1 cellular context compared by ENCODE assay signal in the genomic region with DNA sequence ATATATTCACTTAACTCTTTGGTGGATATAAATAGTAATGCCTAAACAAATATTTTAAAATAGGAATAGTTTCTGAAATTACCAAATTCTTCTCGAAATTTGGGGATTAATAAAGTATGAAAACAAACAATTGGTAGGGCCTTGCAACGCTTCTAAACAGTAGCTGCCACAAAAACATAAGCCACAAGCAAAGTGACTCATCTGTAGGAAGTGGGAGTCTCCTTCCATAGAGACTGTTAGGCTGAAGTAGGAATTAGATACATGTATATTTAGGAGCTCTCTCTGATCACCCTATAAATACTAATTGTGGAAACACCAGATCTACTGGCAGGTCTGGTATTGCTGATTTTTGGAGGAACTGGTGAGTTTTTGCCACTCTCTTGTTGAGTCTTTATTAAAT.
TF ChIP-seq lines count a peak whose summit lies in the region.

No MANE protein-coding gene starts in this region.

TF ChIP-seq in GM23338, 12 proteins besides CTCF, POLR2A, EP300 and RAD21 (continued from another document):
- TF ChIP-seq, protein P1, sequence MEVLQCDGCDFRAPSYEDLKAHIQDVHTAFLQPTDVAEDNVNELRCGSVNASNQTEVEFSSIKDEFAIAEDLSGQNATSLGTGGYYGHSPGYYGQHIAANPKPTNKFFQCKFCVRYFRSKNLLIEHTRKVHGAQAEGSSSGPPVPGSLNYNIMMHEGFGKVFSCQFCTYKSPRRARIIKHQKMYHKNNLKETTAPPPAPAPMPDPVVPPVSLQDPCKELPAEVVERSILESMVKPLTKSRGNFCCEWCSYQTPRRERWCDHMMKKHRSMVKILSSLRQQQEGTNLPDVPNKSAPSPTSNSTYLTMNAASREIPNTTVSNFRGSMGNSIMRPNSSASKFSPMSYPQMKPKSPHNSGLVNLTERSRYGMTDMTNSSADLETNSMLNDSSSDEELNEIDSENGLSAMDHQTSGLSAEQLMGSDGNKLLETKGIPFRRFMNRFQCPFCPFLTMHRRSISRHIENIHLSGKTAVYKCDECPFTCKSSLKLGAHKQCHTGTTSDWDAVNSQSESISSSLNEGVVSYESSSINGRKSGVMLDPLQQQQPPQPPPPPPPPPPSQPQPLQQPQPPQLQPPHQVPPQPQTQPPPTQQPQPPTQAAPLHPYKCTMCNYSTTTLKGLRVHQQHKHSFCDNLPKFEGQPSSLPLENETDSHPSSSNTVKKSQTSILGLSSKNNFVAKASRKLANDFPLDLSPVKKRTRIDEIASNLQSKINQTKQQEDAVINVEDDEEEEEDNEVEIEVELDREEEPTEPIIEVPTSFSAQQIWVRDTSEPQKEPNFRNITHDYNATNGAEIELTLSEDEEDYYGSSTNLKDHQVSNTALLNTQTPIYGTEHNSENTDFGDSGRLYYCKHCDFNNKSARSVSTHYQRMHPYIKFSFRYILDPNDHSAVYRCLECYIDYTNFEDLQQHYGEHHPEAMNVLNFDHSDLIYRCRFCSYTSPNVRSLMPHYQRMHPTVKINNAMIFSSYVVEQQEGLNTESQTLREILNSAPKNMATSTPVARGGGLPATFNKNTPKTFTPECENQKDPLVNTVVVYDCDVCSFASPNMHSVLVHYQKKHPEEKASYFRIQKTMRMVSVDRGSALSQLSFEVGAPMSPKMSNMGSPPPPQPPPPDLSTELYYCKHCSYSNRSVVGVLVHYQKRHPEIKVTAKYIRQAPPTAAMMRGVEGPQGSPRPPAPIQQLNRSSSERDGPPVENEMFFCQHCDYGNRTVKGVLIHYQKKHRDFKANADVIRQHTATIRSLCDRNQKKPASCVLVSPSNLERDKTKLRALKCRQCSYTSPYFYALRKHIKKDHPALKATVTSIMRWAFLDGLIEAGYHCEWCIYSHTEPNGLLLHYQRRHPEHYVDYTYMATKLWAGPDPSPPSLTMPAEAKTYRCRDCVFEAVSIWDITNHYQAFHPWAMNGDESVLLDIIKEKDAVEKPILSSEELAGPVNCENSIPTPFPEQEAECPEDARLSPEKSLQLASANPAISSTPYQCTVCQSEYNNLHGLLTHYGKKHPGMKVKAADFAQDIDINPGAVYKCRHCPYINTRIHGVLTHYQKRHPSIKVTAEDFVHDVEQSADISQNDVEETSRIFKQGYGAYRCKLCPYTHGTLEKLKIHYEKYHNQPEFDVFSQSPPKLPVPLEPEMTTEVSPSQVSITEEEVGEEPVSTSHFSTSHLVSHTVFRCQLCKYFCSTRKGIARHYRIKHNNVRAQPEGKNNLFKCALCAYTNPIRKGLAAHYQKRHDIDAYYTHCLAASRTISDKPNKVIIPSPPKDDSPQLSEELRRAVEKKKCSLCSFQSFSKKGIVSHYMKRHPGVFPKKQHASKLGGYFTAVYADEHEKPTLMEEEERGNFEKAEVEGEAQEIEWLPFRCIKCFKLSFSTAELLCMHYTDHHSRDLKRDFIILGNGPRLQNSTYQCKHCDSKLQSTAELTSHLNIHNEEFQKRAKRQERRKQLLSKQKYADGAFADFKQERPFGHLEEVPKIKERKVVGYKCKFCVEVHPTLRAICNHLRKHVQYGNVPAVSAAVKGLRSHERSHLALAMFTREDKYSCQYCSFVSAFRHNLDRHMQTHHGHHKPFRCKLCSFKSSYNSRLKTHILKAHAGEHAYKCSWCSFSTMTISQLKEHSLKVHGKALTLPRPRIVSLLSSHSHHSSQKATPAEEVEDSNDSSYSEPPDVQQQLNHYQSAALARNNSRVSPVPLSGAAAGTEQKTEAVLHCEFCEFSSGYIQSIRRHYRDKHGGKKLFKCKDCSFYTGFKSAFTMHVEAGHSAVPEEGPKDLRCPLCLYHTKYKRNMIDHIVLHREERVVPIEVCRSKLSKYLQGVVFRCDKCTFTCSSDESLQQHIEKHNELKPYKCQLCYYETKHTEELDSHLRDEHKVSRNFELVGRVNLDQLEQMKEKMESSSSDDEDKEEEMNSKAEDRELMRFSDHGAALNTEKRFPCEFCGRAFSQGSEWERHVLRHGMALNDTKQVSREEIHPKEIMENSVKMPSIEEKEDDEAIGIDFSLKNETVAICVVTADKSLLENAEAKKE (CRISPR knock-in tag; IDR thresholded peaks at IDR 0.05): no peak
- TF ChIP-seq EZH2 (IDR thresholded peaks at IDR 0.05; ENCODE audit: low read depth, unreplicated experiment) (no peak), NANOG (IDR thresholded peaks at IDR 0.05; ENCODE audit: borderline replicate concordance) (no peak), ZNF331 (CRISPR knock-in tag; IDR thresholded peaks at IDR 0.05; ENCODE audit: low read depth) (no peak), CREB1 (CRISPR knock-in tag; IDR thresholded peaks at IDR 0.05; ENCODE audit: low read depth) (no peak), STAT1 (IDR thresholded peaks at IDR 0.05; ENCODE audit: unreplicated experiment) (no peak), ZNF114 (CRISPR knock-in tag; IDR thresholded peaks at IDR 0.05) (no peak)
- TF ChIP-seq, protein P2, sequence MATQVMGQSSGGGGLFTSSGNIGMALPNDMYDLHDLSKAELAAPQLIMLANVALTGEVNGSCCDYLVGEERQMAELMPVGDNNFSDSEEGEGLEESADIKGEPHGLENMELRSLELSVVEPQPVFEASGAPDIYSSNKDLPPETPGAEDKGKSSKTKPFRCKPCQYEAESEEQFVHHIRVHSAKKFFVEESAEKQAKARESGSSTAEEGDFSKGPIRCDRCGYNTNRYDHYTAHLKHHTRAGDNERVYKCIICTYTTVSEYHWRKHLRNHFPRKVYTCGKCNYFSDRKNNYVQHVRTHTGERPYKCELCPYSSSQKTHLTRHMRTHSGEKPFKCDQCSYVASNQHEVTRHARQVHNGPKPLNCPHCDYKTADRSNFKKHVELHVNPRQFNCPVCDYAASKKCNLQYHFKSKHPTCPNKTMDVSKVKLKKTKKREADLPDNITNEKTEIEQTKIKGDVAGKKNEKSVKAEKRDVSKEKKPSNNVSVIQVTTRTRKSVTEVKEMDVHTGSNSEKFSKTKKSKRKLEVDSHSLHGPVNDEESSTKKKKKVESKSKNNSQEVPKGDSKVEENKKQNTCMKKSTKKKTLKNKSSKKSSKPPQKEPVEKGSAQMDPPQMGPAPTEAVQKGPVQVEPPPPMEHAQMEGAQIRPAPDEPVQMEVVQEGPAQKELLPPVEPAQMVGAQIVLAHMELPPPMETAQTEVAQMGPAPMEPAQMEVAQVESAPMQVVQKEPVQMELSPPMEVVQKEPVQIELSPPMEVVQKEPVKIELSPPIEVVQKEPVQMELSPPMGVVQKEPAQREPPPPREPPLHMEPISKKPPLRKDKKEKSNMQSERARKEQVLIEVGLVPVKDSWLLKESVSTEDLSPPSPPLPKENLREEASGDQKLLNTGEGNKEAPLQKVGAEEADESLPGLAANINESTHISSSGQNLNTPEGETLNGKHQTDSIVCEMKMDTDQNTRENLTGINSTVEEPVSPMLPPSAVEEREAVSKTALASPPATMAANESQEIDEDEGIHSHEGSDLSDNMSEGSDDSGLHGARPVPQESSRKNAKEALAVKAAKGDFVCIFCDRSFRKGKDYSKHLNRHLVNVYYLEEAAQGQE (IDR thresholded peaks at IDR 0.05; ENCODE audit: unreplicated experiment): no peak
- TF ChIP-seq, protein P3, sequence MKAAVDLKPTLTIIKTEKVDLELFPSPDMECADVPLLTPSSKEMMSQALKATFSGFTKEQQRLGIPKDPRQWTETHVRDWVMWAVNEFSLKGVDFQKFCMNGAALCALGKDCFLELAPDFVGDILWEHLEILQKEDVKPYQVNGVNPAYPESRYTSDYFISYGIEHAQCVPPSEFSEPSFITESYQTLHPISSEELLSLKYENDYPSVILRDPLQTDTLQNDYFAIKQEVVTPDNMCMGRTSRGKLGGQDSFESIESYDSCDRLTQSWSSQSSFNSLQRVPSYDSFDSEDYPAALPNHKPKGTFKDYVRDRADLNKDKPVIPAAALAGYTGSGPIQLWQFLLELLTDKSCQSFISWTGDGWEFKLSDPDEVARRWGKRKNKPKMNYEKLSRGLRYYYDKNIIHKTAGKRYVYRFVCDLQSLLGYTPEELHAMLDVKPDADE (IDR thresholded peaks at IDR 0.05): no peak
